In genomic region chr12:31080221-31080620, GRCh38 we compare ENCODE assay signal across 1 cellular context.
A peak's percentile ranks its signal among the peaks of the same experiment; 100 is the strongest.
TF ChIP-seq lines count a peak whose summit lies in the region.

No MANE protein-coding gene starts in this region.

TF ChIP-seq in GM23338, 12 proteins besides CTCF, POLR2A, EP300 and RAD21:
- TF ChIP-seq ZNF462 (CRISPR knock-in tag; IDR thresholded peaks at IDR 0.05) = peak; percentile 83
